In the genomic region with DNA sequence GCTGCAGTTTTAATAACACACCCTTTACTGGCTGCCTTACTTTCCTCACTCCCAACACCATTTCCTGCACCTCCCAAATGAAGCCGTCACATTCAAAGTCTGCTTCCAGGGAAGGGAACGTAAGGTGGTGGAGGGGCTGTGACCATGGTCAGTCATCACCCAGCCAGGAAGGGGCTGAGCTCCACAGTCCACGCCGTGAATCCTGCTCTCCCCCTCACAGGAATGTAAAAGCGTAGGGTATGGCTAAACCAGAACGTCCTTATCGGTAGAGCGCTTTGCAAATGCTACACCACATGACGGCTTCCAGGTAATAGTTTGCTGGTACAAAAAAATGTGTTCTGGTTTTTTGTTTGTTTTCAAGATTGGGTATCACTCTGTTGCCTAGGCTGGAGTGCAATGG, we compare ENCODE assay signal across 9 cellular contexts.
"Had no signal": no experiment of that assay in that cellular context is flagged by ENCODE, and none has a peak within 500 bp of the region (broad histone marks: within the 10 kb centered on the region; RNA-seq: fewer than 3 reads in every experiment).

No MANE protein-coding gene starts in this region.

- DNase-seq: H9, HCEC 1CT, HFFc6, IMR-90 had no signal

- FAIRE-seq: H1, H54, HTR-8/SVneo, K562 had no signal

- H3K4me2 ChIP-seq: GM23338 had no signal

- ATAC-seq: GM23338, K562 had no signal

- H3K4me3 ChIP-seq: GM23338, K562 had no signal

- H2AFZ ChIP-seq: GM23338 had no signal
